In genomic region chr20:35743693-35744491, GRCh38 we compare ENCODE assay signal across 8 cellular contexts. TPM values are rescaled to one million over a fixed set of nuclear protein-coding genes. Genes with fewer than 3 reads are reported as not detected.
DNase-seq lines count a peak whose midpoint lies in the region; ATAC-seq lines count a peak whose summit lies in the region.

No MANE protein-coding gene starts in this region.

- H3K27me3 Mint-ChIP-seq in activated CD8-positive, alpha-beta memory T cell treated with anti-CD3 and anti-CD28 coated beads, Interleukin-2, amount 10 ng/mL, durations not matched to agents 7 days and 5 days: no peaks in the 10 kb centered on the region
- no peaks in the 10 kb centered on the region for H3K27me3 Mint-ChIP-seq in activated CD4-positive, alpha-beta memory T cell treated with anti-CD3 and anti-CD28 coated beads, Interleukin-2, amount 10 ng/mL, durations not matched to agents 7 days and 5 days

- peaks cover 23% of the 10 kb centered on the region for H3K36me3 Mint-ChIP-seq in activated CD8-positive, alpha-beta memory T cell treated with anti-CD3 and anti-CD28 coated beads, Interleukin-2, amount 10 ng/mL, durations not matched to agents 7 days and 5 days
- H3K36me3 Mint-ChIP-seq in activated CD4-positive, alpha-beta memory T cell treated with anti-CD3 and anti-CD28 coated beads, Interleukin-2, amount 10 ng/mL, durations not matched to agents 7 days and 5 days (ENCODE audit: low read depth): peaks cover 32% of the 10 kb centered on the region

- DNase-seq in activated CD8-positive, alpha-beta memory T cell treated with anti-CD3 and anti-CD28 coated beads, Interleukin-2, amount 10 ng/mL, durations not matched to agents 7 days and 5 days: peak; percentile 45
- DNase-seq in activated CD8-positive, alpha-beta memory T cell treated with anti-CD3 and anti-CD28 coated beads, Interleukin-2, amount 50 U/mL, for 4 hours: no peak
- DNase-seq in activated CD4-positive, alpha-beta memory T cell treated with anti-CD3 and anti-CD28 coated beads, Interleukin-2, amount 10 ng/mL, durations not matched to agents 7 days and 5 days: peak; percentile 33
- DNase-seq in left kidney (ENCODE audit: low read depth, low spot score) (peak; percentile 30), middle frontal gyrus (ENCODE audit: extremely low spot score, low spot score) (no peak), ACHN (no peak)

- peak overlapping the region; percentile 94 for H3K4me3 Mint-ChIP-seq in activated CD8-positive, alpha-beta memory T cell treated with anti-CD3 and anti-CD28 coated beads, Interleukin-2, amount 10 ng/mL, durations not matched to agents 7 days and 5 days
- H3K4me3 Mint-ChIP-seq in activated CD4-positive, alpha-beta memory T cell treated with anti-CD3 and anti-CD28 coated beads, Interleukin-2, amount 10 ng/mL, durations not matched to agents 7 days and 5 days: peak overlapping the region; percentile 98

- H3K27ac ChIP-seq in temporal lobe (ENCODE audit: low read depth, low read length): peak overlapping the region; percentile 61

- no peak for ATAC-seq in activated CD8-positive, alpha-beta memory T cell treated with anti-CD3 and anti-CD28 coated beads, Interleukin-2, amount 10 ng/mL, durations not matched to agents 7 days and 5 days
- no peak for ATAC-seq in GM21367 (IDR thresholded peaks at IDR 0.05; ENCODE audit: unreplicated experiment)

- H3K9me3 Mint-ChIP-seq in activated CD8-positive, alpha-beta memory T cell treated with anti-CD3 and anti-CD28 coated beads, Interleukin-2, amount 10 ng/mL, durations not matched to agents 7 days and 5 days (ENCODE audit: low read depth): no peaks in the 10 kb centered on the region
- no peaks in the 10 kb centered on the region for H3K9me3 Mint-ChIP-seq in activated CD4-positive, alpha-beta memory T cell treated with anti-CD3 and anti-CD28 coated beads, Interleukin-2, amount 10 ng/mL, durations not matched to agents 7 days and 5 days

- H3K4me1 Mint-ChIP-seq in activated CD8-positive, alpha-beta memory T cell treated with anti-CD3 and anti-CD28 coated beads, Interleukin-2, amount 10 ng/mL, durations not matched to agents 7 days and 5 days: peaks cover 22% of the 10 kb centered on the region
- peaks cover 30% of the 10 kb centered on the region for H3K4me1 Mint-ChIP-seq in activated CD4-positive, alpha-beta memory T cell treated with anti-CD3 and anti-CD28 coated beads, Interleukin-2, amount 10 ng/mL, durations not matched to agents 7 days and 5 days

- CTCF ChIA-PET in activated CD8-positive, alpha-beta memory T cell treated with anti-CD3 and anti-CD28 coated beads, Interleukin-2, amount 10 ng/mL, durations not matched to agents 7 days and 5 days (lab: Charles Lee): interaction anchor here (0.9 to 7.0 kb wide), 10 partner anchors 9 to 247 kb away, joined by 3 to 104 read pairs (median 4); partner anchors contain the start of genes PHF20 and SCAND1
- CTCF ChIA-PET in activated CD4-positive, alpha-beta memory T cell treated with anti-CD3 and anti-CD28 coated beads, Interleukin-2, amount 10 ng/mL, durations not matched to agents 7 days and 5 days (lab: Charles Lee): interaction anchor here (0.6 to 3.1 kb wide), 10 partner anchors 13 to 289 kb away, joined by 3 to 71 read pairs (median 6); partner anchors contain the start of genes PHF20 and SCAND1

- POLR2A ChIA-PET in activated CD4-positive, alpha-beta memory T cell treated with anti-CD3 and anti-CD28 coated beads, Interleukin-2, amount 10 ng/mL, durations not matched to agents 7 days and 5 days (lab: Charles Lee): interaction anchor here (0.7 to 17.5 kb wide), 25 partner anchors 8 to 1228 kb away, joined by 3 to 516 read pairs (median 19); partner anchors contain the start of genes CEP250, CPNE1, DYNLRB1 and EDEM2

- in situ Hi-C loops in ACHN (cut with HindIII; ENCODE audit: low pct_ligation_motif_present, low pct_unique_long_range_greater_than_20kb, low sequenced_read_pairs): no loop called here

- H3K27ac Mint-ChIP-seq in activated CD8-positive, alpha-beta memory T cell treated with anti-CD3 and anti-CD28 coated beads, Interleukin-2, amount 10 ng/mL, durations not matched to agents 7 days and 5 days: peak overlapping the region; percentile 100
- H3K27ac Mint-ChIP-seq in activated CD4-positive, alpha-beta memory T cell treated with anti-CD3 and anti-CD28 coated beads, Interleukin-2, amount 10 ng/mL, durations not matched to agents 7 days and 5 days: peak overlapping the region; percentile 99

RNA-seq across cellular contexts. Expression of gene RBM39, which starts 1.8 kb away (rescaled TPM):
- 100 to 1,000 TPM; 357 to 360 TPM for total RNA-seq in activated CD8-positive, alpha-beta memory T cell treated with anti-CD3 and anti-CD28 coated beads, Interleukin-2, amount 10 ng/mL, durations not matched to agents 7 days and 5 days
- total RNA-seq in activated CD4-positive, alpha-beta memory T cell treated with anti-CD3 and anti-CD28 coated beads, Interleukin-2, amount 10 ng/mL, durations not matched to agents 7 days and 5 days: 100 to 1,000 TPM; 318 to 331 TPM
- total RNA-seq in temporal lobe: 298 TPM

RNA-seq across cellular contexts. Expression of gene PHF20, which starts 27.9 kb away (rescaled TPM):
- 10 to 100 TPM; 50.8 to 52.4 TPM for total RNA-seq in activated CD8-positive, alpha-beta memory T cell treated with anti-CD3 and anti-CD28 coated beads, Interleukin-2, amount 10 ng/mL, durations not matched to agents 7 days and 5 days
- total RNA-seq in activated CD4-positive, alpha-beta memory T cell treated with anti-CD3 and anti-CD28 coated beads, Interleukin-2, amount 10 ng/mL, durations not matched to agents 7 days and 5 days: 10 to 100 TPM; 42.7 to 48.3 TPM
- total RNA-seq in temporal lobe: 47.0 TPM

RNA-seq across cellular contexts. Expression of gene ROMO1, which starts 44.7 kb away (rescaled TPM):
- total RNA-seq in activated CD8-positive, alpha-beta memory T cell treated with anti-CD3 and anti-CD28 coated beads, Interleukin-2, amount 10 ng/mL, durations not matched to agents 7 days and 5 days: 100 to 1,000 TPM; 115 to 122 TPM
- 100 to 1,000 TPM in 1 of 2 experiments, 10 to 100 TPM in 1; 98.4 to 114 TPM for total RNA-seq in activated CD4-positive, alpha-beta memory T cell treated with anti-CD3 and anti-CD28 coated beads, Interleukin-2, amount 10 ng/mL, durations not matched to agents 7 days and 5 days
- 35.9 TPM for total RNA-seq in temporal lobe

RNA-seq across cellular contexts. Expression of gene NFS1, which starts 44.7 kb away (rescaled TPM):
- 10 to 100 TPM; 34.6 to 35.1 TPM for total RNA-seq in activated CD8-positive, alpha-beta memory T cell treated with anti-CD3 and anti-CD28 coated beads, Interleukin-2, amount 10 ng/mL, durations not matched to agents 7 days and 5 days
- total RNA-seq in activated CD4-positive, alpha-beta memory T cell treated with anti-CD3 and anti-CD28 coated beads, Interleukin-2, amount 10 ng/mL, durations not matched to agents 7 days and 5 days: 10 to 100 TPM; 28.3 to 30.8 TPM
- 30.5 TPM for total RNA-seq in temporal lobe

Comparison
In these comparisons a context has a peak if more than half of its experiments do, and no peak if none do; other contexts are left out.
1. DNase-seq: peak in activated CD8-positive, alpha-beta memory T cell treated with anti-CD3 and anti-CD28 coated beads, Interleukin-2, amount 10 ng/mL, durations not matched to agents 7 days and 5 days (single experiment), activated CD4-positive, alpha-beta memory T cell treated with anti-CD3 and anti-CD28 coated beads, Interleukin-2, amount 10 ng/mL, durations not matched to agents 7 days and 5 days (single experiment) and left kidney (single experiment); none in activated CD8-positive, alpha-beta memory T cell treated with anti-CD3 and anti-CD28 coated beads, Interleukin-2, amount 50 U/mL, for 4 hours (single experiment), middle frontal gyrus (single experiment) and ACHN (single experiment).